Comparison of ENCODE assay signal across 33 cellular contexts in the genomic region with DNA sequence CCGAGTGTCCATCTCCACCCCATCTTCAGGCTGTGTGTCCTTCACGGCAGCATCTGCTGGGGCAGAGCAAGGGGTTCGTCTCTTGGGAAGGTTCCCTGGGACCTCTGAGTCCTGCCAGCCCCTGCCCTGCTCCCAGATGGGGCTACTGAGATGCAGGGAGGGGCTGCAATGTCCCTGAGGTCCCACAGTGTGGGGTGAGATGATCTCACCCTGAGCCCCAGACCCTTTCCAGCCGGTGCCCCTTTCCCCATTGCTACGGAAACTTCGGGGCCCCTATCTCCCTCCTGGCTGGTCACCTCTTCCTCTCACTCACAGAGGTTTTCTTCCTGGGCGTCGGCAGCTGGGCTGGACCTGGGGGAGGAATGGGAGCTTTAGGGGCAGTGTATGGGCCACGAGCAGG. TPM values are rescaled to one million over a fixed set of nuclear protein-coding genes. Genes with fewer than 3 reads are reported as not detected.
"Had no signal": no experiment of that assay in that cellular context is flagged by ENCODE, and none has a peak within 500 bp of the region (broad histone marks: within the 10 kb centered on the region; RNA-seq: fewer than 3 reads in every experiment).

No MANE protein-coding gene starts in this region.

- H3K27me3 ChIP-seq: ascending aorta had no signal

- H3K27ac Mint-ChIP-seq: activated CD4-positive, alpha-beta memory T cell treated with anti-CD3 and anti-CD28 coated beads, Interleukin-2, amount 10 ng/mL, durations not matched to agents 7 days and 5 days; activated CD8-positive, alpha-beta memory T cell treated with anti-CD3 and anti-CD28 coated beads, Interleukin-2, amount 10 ng/mL, durations not matched to agents 7 days and 5 days; activated naive CD4-positive, alpha-beta T cell treated with anti-CD3 and anti-CD28 coated beads, Interleukin-2, amount 50 U/mL, for 24 hours; activated naive CD8-positive, alpha-beta T cell treated with anti-CD3 and anti-CD28 coated beads, Interleukin-2, amount 10 ng/mL, durations not matched to agents 7 days and 5 days; activated T-cell treated with anti-CD3 and anti-CD28 coated beads, Interleukin-2, amount 50 U/mL, for 72 hours; activated T-helper 17 cell treated with anti-CD3 and anti-CD28 coated beads, Interleukin-2, amount 50 U/mL, for 72 hours had no signal

- H3K9me3 ChIP-seq: ascending aorta had no signal

- ATAC-seq: activated CD8-positive, alpha-beta memory T cell treated with anti-CD3 and anti-CD28 coated beads, Interleukin-2, amount 10 ng/mL, durations not matched to agents 7 days and 5 days; activated T-cell treated with anti-CD3 and anti-CD28 coated beads, Interleukin-2, amount 50 U/mL, for 72 hours; activated T-helper 17 cell treated with anti-CD3 and anti-CD28 coated beads, Interleukin-2, amount 50 U/mL, for 72 hours; PC-3 had no signal

- H3K4me1 ChIP-seq: ascending aorta had no signal

- H3K4me3 Mint-ChIP-seq: activated CD4-positive, alpha-beta memory T cell treated with anti-CD3 and anti-CD28 coated beads, Interleukin-2, amount 10 ng/mL, durations not matched to agents 7 days and 5 days; activated CD8-positive, alpha-beta memory T cell treated with anti-CD3 and anti-CD28 coated beads, Interleukin-2, amount 10 ng/mL, durations not matched to agents 7 days and 5 days; activated naive CD4-positive, alpha-beta T cell treated with anti-CD3 and anti-CD28 coated beads, Interleukin-2, amount 50 U/mL, for 24 hours; activated naive CD8-positive, alpha-beta T cell treated with anti-CD3 and anti-CD28 coated beads, Interleukin-2, amount 10 ng/mL, durations not matched to agents 7 days and 5 days; activated T-cell treated with anti-CD3 and anti-CD28 coated beads, Interleukin-2, amount 50 U/mL, for 72 hours; activated T-helper 17 cell treated with anti-CD3 and anti-CD28 coated beads, Interleukin-2, amount 50 U/mL, for 72 hours had no signal

- H3K4me1 Mint-ChIP-seq: activated CD4-positive, alpha-beta memory T cell treated with anti-CD3 and anti-CD28 coated beads, Interleukin-2, amount 10 ng/mL, durations not matched to agents 7 days and 5 days; activated CD8-positive, alpha-beta memory T cell treated with anti-CD3 and anti-CD28 coated beads, Interleukin-2, amount 10 ng/mL, durations not matched to agents 7 days and 5 days; activated naive CD4-positive, alpha-beta T cell treated with anti-CD3 and anti-CD28 coated beads, Interleukin-2, amount 50 U/mL, for 24 hours; activated naive CD8-positive, alpha-beta T cell treated with anti-CD3 and anti-CD28 coated beads, Interleukin-2, amount 10 ng/mL, durations not matched to agents 7 days and 5 days had no signal

- H3K27ac ChIP-seq: ascending aorta, cardiac muscle cell, WERI-Rb-1 had no signal

- H3K36me3 Mint-ChIP-seq: activated CD8-positive, alpha-beta memory T cell treated with anti-CD3 and anti-CD28 coated beads, Interleukin-2, amount 10 ng/mL, durations not matched to agents 7 days and 5 days; activated naive CD4-positive, alpha-beta T cell treated with anti-CD3 and anti-CD28 coated beads, Interleukin-2, amount 50 U/mL, for 24 hours; activated naive CD8-positive, alpha-beta T cell treated with anti-CD3 and anti-CD28 coated beads, Interleukin-2, amount 10 ng/mL, durations not matched to agents 7 days and 5 days had no signal

- H3K9me3 Mint-ChIP-seq: activated CD4-positive, alpha-beta memory T cell treated with anti-CD3 and anti-CD28 coated beads, Interleukin-2, amount 10 ng/mL, durations not matched to agents 7 days and 5 days; activated naive CD4-positive, alpha-beta T cell treated with anti-CD3 and anti-CD28 coated beads, Interleukin-2, amount 50 U/mL, for 24 hours; activated naive CD8-positive, alpha-beta T cell treated with anti-CD3 and anti-CD28 coated beads, Interleukin-2, amount 10 ng/mL, durations not matched to agents 7 days and 5 days; activated T-cell treated with anti-CD3 and anti-CD28 coated beads, Interleukin-2, amount 50 U/mL, for 72 hours; activated T-helper 17 cell treated with anti-CD3 and anti-CD28 coated beads, Interleukin-2, amount 50 U/mL, for 72 hours had no signal

- H3K36me3 ChIP-seq: ascending aorta, cardiac muscle cell, WERI-Rb-1 had no signal

- DNase-seq: activated CD4-positive, alpha-beta memory T cell treated with anti-CD3 and anti-CD28 coated beads, Interleukin-2, amount 10 ng/mL, durations not matched to agents 7 days and 5 days; activated CD4-positive, alpha-beta T cell treated with anti-CD3 and anti-CD28 coated beads for 1 hour; activated CD4-positive, alpha-beta T cell treated with anti-CD3 and anti-CD28 coated beads for 48 hours; activated CD4-positive, CD25-positive, alpha-beta regulatory T cell; activated CD8-positive, alpha-beta memory T cell treated with anti-CD3 and anti-CD28 coated beads for 24 hours; activated CD8-positive, alpha-beta memory T cell treated with anti-CD3 and anti-CD28 coated beads, Interleukin-2, amount 10 ng/mL, durations not matched to agents 7 days and 5 days; activated gamma-delta T cell; activated naive CD4-positive, alpha-beta T cell treated with Interleukin-2 at 50 U/mL for 16 hours; activated naive CD8-positive, alpha-beta T cell treated with anti-CD3 and anti-CD28 coated beads, Interleukin-2, amount 10 ng/mL, durations not matched to agents 7 days and 5 days; activated T-cell treated with anti-CD3 and anti-CD28 coated beads, Interleukin-2, amount 50 U/mL, for 1 hour; activated T-cell treated with anti-CD3 and anti-CD28 coated beads, Interleukin-2, amount 50 U/mL, for 72 hours; amygdala; NCI-H1092 treated with DMSO at 0.1 percent for 48 hours; NCI-H1417; NCI-H146; NCI-H187; NCI-H2029 treated with DMSO at 0.1 percent for 48 hours; NCI-H2107; NCI-H2171; NCI-H510A; NCI-H748 treated with DMSO at 0.1 percent for 48 hours; NK-92 treated with Interleukin-12 subunit alpha and Interleukin-12 subunit beta, amount 100 ng/mL, for 24 hours; PC-3; Right ventricle myocardium superior; T1000; WERI-Rb-1 had no signal

- H3K4me3 ChIP-seq: ascending aorta, cardiac muscle cell had no signal

RNA-seq across cellular contexts. Expression of a gene that starts 5.0 kb away (rescaled TPM):
- total RNA-seq: activated CD4-positive, alpha-beta memory T cell treated with anti-CD3 and anti-CD28 coated beads, Interleukin-2, amount 10 ng/mL, durations not matched to agents 7 days and 5 days; activated CD8-positive, alpha-beta memory T cell treated with anti-CD3 and anti-CD28 coated beads, Interleukin-2, amount 10 ng/mL, durations not matched to agents 7 days and 5 days; activated T-cell treated with anti-CD3 and anti-CD28 coated beads, Interleukin-2, amount 50 U/mL, for 72 hours; activated T-helper 17 cell treated with anti-CD3 and anti-CD28 coated beads, Interleukin-2, amount 50 U/mL, for 72 hours; cardiac muscle cell; M059J; PC-3; T-helper 1 cell treated with Interleukin-12 subunit alpha and Interleukin-12 subunit beta and Interleukin-4 antibody, amounts not matched to agents 30 ng/mL and 1 ng/mL, for 36 hours; T-helper 2 cell treated with Interferon-gamma antibody and Interleukin-4, amounts not matched to agents 100 ng/mL and 5 ng/mL, for 36 hours had no signal

RNA-seq across cellular contexts. Expression of a gene that starts 18.9 kb away (rescaled TPM):
- total RNA-seq: activated CD4-positive, alpha-beta memory T cell treated with anti-CD3 and anti-CD28 coated beads, Interleukin-2, amount 10 ng/mL, durations not matched to agents 7 days and 5 days; activated CD8-positive, alpha-beta memory T cell treated with anti-CD3 and anti-CD28 coated beads, Interleukin-2, amount 10 ng/mL, durations not matched to agents 7 days and 5 days; activated T-helper 17 cell treated with anti-CD3 and anti-CD28 coated beads, Interleukin-2, amount 50 U/mL, for 72 hours; cardiac muscle cell; M059J; PC-3; T-helper 1 cell treated with Interleukin-12 subunit alpha and Interleukin-12 subunit beta and Interleukin-4 antibody, amounts not matched to agents 30 ng/mL and 1 ng/mL, for 36 hours; T-helper 2 cell treated with Interferon-gamma antibody and Interleukin-4, amounts not matched to agents 100 ng/mL and 5 ng/mL, for 36 hours had no signal

RNA-seq across cellular contexts. Expression of a gene that starts 33.4 kb away (rescaled TPM):
- total RNA-seq: activated CD8-positive, alpha-beta memory T cell treated with anti-CD3 and anti-CD28 coated beads, Interleukin-2, amount 10 ng/mL, durations not matched to agents 7 days and 5 days; activated T-cell treated with anti-CD3 and anti-CD28 coated beads, Interleukin-2, amount 50 U/mL, for 72 hours; M059J; PC-3 had no signal

RNA-seq across cellular contexts. Expression of a gene that starts 37.0 kb away (rescaled TPM):
- total RNA-seq: activated CD4-positive, alpha-beta memory T cell treated with anti-CD3 and anti-CD28 coated beads, Interleukin-2, amount 10 ng/mL, durations not matched to agents 7 days and 5 days; activated CD8-positive, alpha-beta memory T cell treated with anti-CD3 and anti-CD28 coated beads, Interleukin-2, amount 10 ng/mL, durations not matched to agents 7 days and 5 days; activated naive CD8-positive, alpha-beta T cell treated with anti-CD3 and anti-CD28 coated beads, Interleukin-2, amount 10 ng/mL, durations not matched to agents 7 days and 5 days; activated T-cell treated with anti-CD3 and anti-CD28 coated beads, Interleukin-2, amount 50 U/mL, for 72 hours; activated T-helper 17 cell treated with anti-CD3 and anti-CD28 coated beads, Interleukin-2, amount 50 U/mL, for 72 hours; ascending aorta; cardiac muscle cell; M059J; PC-3; T-helper 1 cell treated with Interleukin-12 subunit alpha and Interleukin-12 subunit beta and Interleukin-4 antibody, amounts not matched to agents 30 ng/mL and 1 ng/mL, for 36 hours; T-helper 2 cell treated with Interferon-gamma antibody and Interleukin-4, amounts not matched to agents 100 ng/mL and 5 ng/mL, for 36 hours had no signal

RNA-seq across cellular contexts. Expression of a gene that starts 53.1 kb away (rescaled TPM):
- total RNA-seq: M059J, PC-3 had no signal
